Comparison of ENCODE assay signal across 26 cellular contexts in the genomic region with DNA sequence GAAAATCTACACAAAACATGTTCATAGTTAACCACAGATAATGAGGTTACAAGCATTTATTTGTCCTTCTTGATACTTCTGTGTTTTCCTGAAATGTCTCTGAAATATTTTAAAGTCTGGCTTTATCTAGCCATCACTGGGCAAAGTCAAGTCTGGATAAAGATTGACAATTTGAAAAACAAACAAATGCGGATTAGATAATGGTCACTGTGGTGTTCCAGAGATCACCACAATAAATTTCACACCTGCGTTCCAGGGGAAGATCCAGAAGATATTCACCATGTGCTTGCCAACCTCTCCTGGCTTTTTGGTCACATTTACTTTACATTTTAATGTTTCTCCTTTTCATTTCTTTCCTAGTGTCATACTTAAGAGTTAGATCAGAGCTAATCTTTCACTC.
"Had no signal": no experiment of that assay in that cellular context is flagged by ENCODE, and none has a peak within 500 bp of the region (broad histone marks: within the 10 kb centered on the region; RNA-seq: fewer than 3 reads in every experiment).

No MANE protein-coding gene starts in this region.

- DNase-seq: activated CD4-positive, alpha-beta memory T cell treated with anti-CD3 and anti-CD28 coated beads for 36 hours; activated CD4-positive, alpha-beta T cell treated with anti-CD3 and anti-CD28 coated beads for 36 hours; activated CD4-positive, alpha-beta T cell treated with anti-CD3 and anti-CD28 coated beads, Interleukin-2, amount 10 ng/mL, durations not matched to agents 24 days and 14 days; activated CD8-positive, alpha-beta memory T cell treated with anti-CD3 and anti-CD28 coated beads, Interleukin-2, amount 10 ng/mL, durations not matched to agents 7 days and 5 days; activated CD8-positive, alpha-beta memory T cell treated with anti-CD3 and anti-CD28 coated beads, Interleukin-2, amount 50 U/mL, for 4 hours; activated CD8-positive, alpha-beta T cell treated with anti-CD3 and anti-CD28 coated beads, Interleukin-2, amount 10 ng/mL, durations not matched to agents 7 days and 5 days; activated gamma-delta T cell treated with Interleukin-2 at 50 U/mL for 16 hours; activated naive CD4-positive, alpha-beta T cell treated with anti-CD3 and anti-CD28 coated beads, Interleukin-2, amount 50 U/mL, for 16 hours; activated naive CD4-positive, alpha-beta T cell treated with Interleukin-2 at 50 U/mL for 16 hours; activated T-cell treated with anti-CD3 and anti-CD28 coated beads, Interleukin-2, amount 50 U/mL, for 1 hour; activated T-cell treated with anti-CD3 and anti-CD28 coated beads, Interleukin-2, amount 50 U/mL, for 48 hours; amniotic stem cell; anterior cingulate cortex; brain microvascular endothelial cell; dorsolateral prefrontal cortex; effector memory CD4-positive, alpha-beta T cell; endodermal cell; foreskin fibroblast; head of caudate nucleus; T-helper 2 cell had no signal

- H3K27me3 ChIP-seq: brain microvascular endothelial cell had no signal

- FAIRE-seq: astrocyte, bronchial epithelial cell, frontal cortex had no signal

- H3K36me3 ChIP-seq: brain microvascular endothelial cell had no signal

- ATAC-seq: activated CD4-positive, alpha-beta T cell treated with anti-CD3 and anti-CD28 coated beads for 36 hours; activated CD4-positive, CD25-positive, alpha-beta regulatory T cell treated with anti-CD3 and anti-CD28 coated beads, Interleukin-2, amount 50 U/mL, for 24 hours; activated CD8-positive, alpha-beta memory T cell treated with anti-CD3 and anti-CD28 coated beads, Interleukin-2, amount 10 ng/mL, durations not matched to agents 7 days and 5 days; activated CD8-positive, alpha-beta T cell treated with anti-CD3 and anti-CD28 coated beads, Interleukin-2, amount 10 ng/mL, durations not matched to agents 7 days and 5 days; esophagus mucosa had no signal

- H3K27ac ChIP-seq: brain microvascular endothelial cell, coronary artery, dorsolateral prefrontal cortex had no signal

- H3K4me3 ChIP-seq: coronary artery, dorsolateral prefrontal cortex had no signal
